8 cellular contexts compared by ENCODE assay signal in the genomic region with DNA sequence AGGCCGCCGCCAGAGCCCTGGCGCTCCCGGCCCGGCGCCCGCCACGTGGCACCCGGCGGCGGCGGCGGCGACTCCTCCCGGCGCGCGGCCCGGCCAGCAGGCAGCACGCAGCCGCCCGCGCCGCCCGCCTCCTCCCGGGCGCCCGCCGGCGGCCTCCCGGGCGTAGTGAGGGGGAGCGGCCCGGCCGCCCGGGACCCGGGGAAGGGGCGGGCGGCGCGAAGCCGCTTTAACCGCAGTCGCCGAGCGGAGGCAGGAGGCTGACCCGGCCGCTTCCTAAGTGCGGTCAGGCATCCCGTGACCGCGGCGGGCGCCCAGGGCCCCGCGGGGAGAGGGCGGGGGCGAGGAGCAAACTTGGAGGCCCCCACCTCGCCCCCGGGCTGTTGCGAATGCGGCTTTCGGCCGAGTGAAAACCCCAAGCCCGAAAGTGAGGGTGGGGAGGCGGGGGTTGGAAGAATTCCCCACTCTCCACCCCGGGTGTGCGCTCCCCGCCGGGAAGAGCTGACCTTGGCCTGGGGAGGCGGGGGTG. TPM values are rescaled to one million over a fixed set of nuclear protein-coding genes. Genes with fewer than 3 reads are reported as not detected.
DNase-seq lines count a peak whose midpoint lies in the region; ATAC-seq and TF ChIP-seq lines count a peak whose summit lies in the region.

No MANE protein-coding gene starts in this region.

- no peak for TF ChIP-seq POLR2A in HCT116 (IDR thresholded peaks at IDR 0.05; ENCODE audit: borderline replicate concordance, extremely low read depth, insufficient read depth, insufficient read length)
- no peak for TF ChIP-seq POLR2A in NB4 (IDR thresholded peaks at IDR 0.05; ENCODE audit: extremely low read depth, insufficient read length)

- peaks cover 14% of the 10 kb centered on the region; the same call in 1 of the 2 replicates for H3K79me2 ChIP-seq in HCT116 (ENCODE audit: insufficient read depth, low read length)

- H3K9ac ChIP-seq in HCT116 (ENCODE audit: low read length) (peak overlapping the region; percentile 84), subcutaneous abdominal adipose tissue (ENCODE audit: low read length in 5 of 5) (peak overlapping the region in 4 of 5 donors; percentile 53 to 78 (median 72))

- no peak for TF ChIP-seq CTCF in GM12865 (IDR thresholded peaks at IDR 0.05; ENCODE audit: insufficient read depth, low read depth, low read length, missing control alignments)
- no peak for TF ChIP-seq CTCF in HCT116 (IDR thresholded peaks at IDR 0.05 in 2 of 3, conservative IDR thresholded peaks at IDR 0.05 in 1 of 3; ENCODE audit: borderline replicate concordance in 1 of 3, insufficient read depth in 1 of 3, low read depth in 2 of 3, low read length in 2 of 3)
- TF ChIP-seq CTCF in NB4 (IDR thresholded peaks at IDR 0.05; ENCODE audit: low read depth, low read length), result no peak
- no peak for TF ChIP-seq CTCF in epithelial cell of proximal tubule (conservative IDR thresholded peaks at IDR 0.05; ENCODE audit: low read depth, low read length)

- no peaks in the 10 kb centered on the region for H3K36me3 Mint-ChIP-seq in activated CD8-positive, alpha-beta T cell treated with anti-CD3 and anti-CD28 coated beads, Interleukin-2, amount 10 ng/mL, durations not matched to agents 7 days and 5 days (ENCODE audit: low read depth)

- BruUV-seq in HCT116 (replicated peaks; lab: Mats Ljungman, UMichigan), result no TSS peak

- H3K27ac Mint-ChIP-seq in activated CD8-positive, alpha-beta T cell treated with anti-CD3 and anti-CD28 coated beads, Interleukin-2, amount 10 ng/mL, durations not matched to agents 7 days and 5 days, result no peak overlapping the region

- H3K27ac ChIP-seq in HCT116 (ENCODE audit: low read depth, low read length) (peak overlapping the region; percentile 60), subcutaneous abdominal adipose tissue (ENCODE audit: low read depth, low read length) (peak overlapping the region; percentile 86)

- H3K27me3 ChIP-seq in HCT116 (ENCODE audit: insufficient read depth, low read length) (peaks cover 14% of the 10 kb centered on the region; the same call in 1 of the 2 replicates), mononuclear cell (ENCODE audit: insufficient read depth, low read length) (peaks cover 81% of the 10 kb centered on the region), subcutaneous abdominal adipose tissue (ENCODE audit: control insufficient read depth in 5 of 5, insufficient read depth in 4 of 5, low read length in 5 of 5) (peaks cover 0 to 12% (median 0%) of the 10 kb centered on the region in 5 donors)

- POLR2A ChIA-PET in HCT116 (lab: Charles Lee), result interaction anchor here (0.6 to 2.9 kb wide), 8 partner anchors 22 to 353 kb away, joined by 3 to 11 read pairs (median 4); no protein-coding TSS in a partner anchor
- POLR2A ChIA-PET in activated CD8-positive, alpha-beta T cell treated with anti-CD3 and anti-CD28 coated beads, Interleukin-2, amount 10 ng/mL, durations not matched to agents 7 days and 5 days (lab: Charles Lee), result interaction anchor here (0.6 to 0.7 kb wide), 2 partner anchors 10 to 261 kb away, joined by 3 read pairs; no protein-coding TSS in a partner anchor

- H3K36me3 ChIP-seq in HCT116 (ENCODE audit: control insufficient read depth in 1 of 2, insufficient read depth in 2 of 2, low read length in 2 of 2) (no peaks in the 10 kb centered on the region), subcutaneous abdominal adipose tissue (ENCODE audit: control insufficient read depth in 5 of 5, insufficient read depth in 5 of 5, low read length in 5 of 5) (peaks cover 0 to 3% (median 0%) of the 10 kb centered on the region in 5 donors)

- no peaks in the 10 kb centered on the region for H4K20me1 ChIP-seq in HCT116 (ENCODE audit: insufficient read depth)

- H3K4me3 ChIP-seq in GM12865 (ENCODE audit: low read depth, low read length) (peak overlapping the region; percentile 55), HCT116 (replicated peaks in 1 of 2; ENCODE audit: low read depth in 1 of 2, low read length in 2 of 2) (peak overlapping the region; percentile 49 to 59), NB4 (ENCODE audit: low read depth, low read length) (peak overlapping the region; percentile 4), epithelial cell of proximal tubule (ENCODE audit: low read depth, low read length) (peak overlapping the region; percentile 63), mononuclear cell (ENCODE audit: low read length) (peak overlapping the region; percentile 36), subcutaneous abdominal adipose tissue (ENCODE audit: low read depth in 1 of 5, low read length in 5 of 5) (peak overlapping the region in 4 of 5 donors; percentile 47 to 90 (median 73))

- CTCF ChIA-PET in HCT116 (lab: Charles Lee), result interaction anchor here (0.7 to 6.4 kb wide), 3 partner anchors 182 to 353 kb away, joined by 3 to 46 read pairs (median 16); no protein-coding TSS in a partner anchor
- CTCF ChIA-PET in activated CD8-positive, alpha-beta T cell treated with anti-CD3 and anti-CD28 coated beads, Interleukin-2, amount 10 ng/mL, durations not matched to agents 7 days and 5 days (lab: Charles Lee), result no interaction called here

- no peaks in the 10 kb centered on the region for H3K9me3 Mint-ChIP-seq in activated CD8-positive, alpha-beta T cell treated with anti-CD3 and anti-CD28 coated beads, Interleukin-2, amount 10 ng/mL, durations not matched to agents 7 days and 5 days (ENCODE audit: insufficient read depth)

- RAD21 ChIA-PET in HCT116 (lab: Charles Lee; ENCODE audit: low non-redundant PET in 1 of 2, low total read pairs in 2 of 2, uncharacterized antibody in 2 of 2, unreplicated experiment in 2 of 2), result interaction anchor here (1.0 kb wide), 2 partner anchors 179 to 353 kb away, joined by 3 read pairs; no protein-coding TSS in a partner anchor

- intact Hi-C loops in HCT116 (cut with micrococcal nuclease), result loop anchor here (2.0 to 10.0 kb wide), 2 partner anchors 261 to 529 kb away; no protein-coding TSS in a partner anchor

- peaks cover 75% of the 10 kb centered on the region for H3K27me3 Mint-ChIP-seq in activated CD8-positive, alpha-beta T cell treated with anti-CD3 and anti-CD28 coated beads, Interleukin-2, amount 10 ng/mL, durations not matched to agents 7 days and 5 days (ENCODE audit: low read depth)

- H3K4me1 Mint-ChIP-seq in activated CD8-positive, alpha-beta T cell treated with anti-CD3 and anti-CD28 coated beads, Interleukin-2, amount 10 ng/mL, durations not matched to agents 7 days and 5 days (ENCODE audit: low read depth), result peaks cover 49% of the 10 kb centered on the region

- DNase-seq in GM12865 (ENCODE audit: low read depth), result peak; percentile 70
- no peak for DNase-seq in HCT116 (ENCODE audit: low read depth, low spot score)
- DNase-seq in NB4 (ENCODE audit: low read depth), result peak; percentile 93
- peak; percentile 28 for DNase-seq in activated CD8-positive, alpha-beta T cell treated with anti-CD3 and anti-CD28 coated beads, Interleukin-2, amount 10 ng/mL, durations not matched to agents 7 days and 5 days
- DNase-seq in epithelial cell of proximal tubule (ENCODE audit: low read depth), result no peak
- DNase-seq in NK-92 (lab: John Stamatoyannopoulos, UW; ENCODE audit: unreplicated experiment), result no peak

- H3K4me3 Mint-ChIP-seq in activated CD8-positive, alpha-beta T cell treated with anti-CD3 and anti-CD28 coated beads, Interleukin-2, amount 10 ng/mL, durations not matched to agents 7 days and 5 days, result no peak overlapping the region

- ATAC-seq in HCT116, result peak; percentile 34
- peak; percentile 27 for ATAC-seq in activated CD8-positive, alpha-beta T cell treated with anti-CD3 and anti-CD28 coated beads, Interleukin-2, amount 10 ng/mL, durations not matched to agents 7 days and 5 days

- H3K4me2 ChIP-seq in HCT116 (ENCODE audit: low read length), result peak overlapping the region; percentile 98

- H3K4me1 ChIP-seq in HCT116 (ENCODE audit: control insufficient read depth in 1 of 2, insufficient read depth in 2 of 2, low read length in 2 of 2), result peaks cover 42 to 78% of the 10 kb centered on the region in 2 experiments
- H3K4me1 ChIP-seq in mononuclear cell (ENCODE audit: insufficient read depth, low read length), result peaks cover 64% of the 10 kb centered on the region
- H3K4me1 ChIP-seq in subcutaneous abdominal adipose tissue (ENCODE audit: control insufficient read depth in 5 of 5, insufficient read depth in 5 of 5, low read length in 5 of 5), result peaks cover 30 to 76% (median 70%) of the 10 kb centered on the region in 5 donors

- H3K9me3 ChIP-seq in HCT116 (ENCODE audit: control insufficient read depth in 1 of 2, insufficient read depth in 1 of 2, low read depth in 1 of 2, low read length in 2 of 2) (no peaks in the 10 kb centered on the region), mononuclear cell (ENCODE audit: low read depth, low read length) (no peaks in the 10 kb centered on the region), subcutaneous abdominal adipose tissue (ENCODE audit: control insufficient read depth in 5 of 5, low read length in 5 of 5) (peaks cover 0 to 4% (median 0%) of the 10 kb centered on the region in 5 donors)

- no peak for TF ChIP-seq RAD21 in HCT116 (IDR thresholded peaks at IDR 0.05; ENCODE audit: low read depth)

- no peak overlapping the region for H2AFZ ChIP-seq in HCT116 (ENCODE audit: low read depth, low read length, poor library complexity, severe bottlenecking)

- no peaks in the 10 kb centered on the region for H3K9me2 ChIP-seq in HCT116 (ENCODE audit: insufficient read depth)

TF ChIP-seq in HCT116, 20 proteins besides CTCF, POLR2A, EP300 and RAD21 (continues in another document):
- TF ChIP-seq POLR2AphosphoS5 (IDR thresholded peaks at IDR 0.05; ENCODE audit: low read depth, low read length) (no peak), CBX3 (IDR thresholded peaks at IDR 0.05; ENCODE audit: low read depth) (no peak), ZFX (IDR thresholded peaks at IDR 0.05) (no peak)

RNA-seq across cellular contexts. Expression of gene HES1, which starts 1.7 kb away (rescaled TPM):
- total RNA-seq in HCT116 (2021; ENCODE audit: unreplicated experiment) (32.9 TPM), epithelial cell of proximal tubule (17.1 and 55.6 TPM in 2 replicates), mononuclear cell (22.9 TPM)
- polyA plus RNA-seq in HCT116 (2012), result 31.8 and 41.9 TPM in 2 replicates
- not detected for total RNA-seq in activated CD8-positive, alpha-beta T cell treated with anti-CD3 and anti-CD28 coated beads, Interleukin-2, amount 10 ng/mL, durations not matched to agents 7 days and 5 days

Comparison
In these comparisons a context has a peak if more than half of its experiments do, and no peak if none do; other contexts are left out.
1. DNase-seq: peak in GM12865 (single experiment), NB4 (single experiment) and activated CD8-positive, alpha-beta T cell treated with anti-CD3 and anti-CD28 coated beads, Interleukin-2, amount 10 ng/mL, durations not matched to agents 7 days and 5 days (single experiment); none in HCT116 (single experiment), epithelial cell of proximal tubule (single experiment) and NK-92 (single experiment).
2. H3K4me3 ChIP-seq: peak in every context shown above with its lines; median percentile 73 in subcutaneous abdominal adipose tissue; 63 in epithelial cell of proximal tubule; 55 in GM12865; 54 in HCT116; 36 in mononuclear cell; 4 in NB4.
3. RNA of gene HES1, which starts 1.7 kb away (total RNA-seq): 17.1 to 55.6 TPM in epithelial cell of proximal tubule, 32.9 TPM in HCT116 (single experiment) and 22.9 TPM in mononuclear cell (single experiment); not detected in activated CD8-positive, alpha-beta T cell treated with anti-CD3 and anti-CD28 coated beads, Interleukin-2, amount 10 ng/mL, durations not matched to agents 7 days and 5 days; every median in the first group is over 10 times any median in the second.